In genomic region chr6:80832337-80832736, GRCh38 we compare ENCODE assay signal across 30 cellular contexts.
"Had no signal": no experiment of that assay in that cellular context is flagged by ENCODE, and none has a peak within 500 bp of the region (broad histone marks: within the 10 kb centered on the region; RNA-seq: fewer than 3 reads in every experiment).

No MANE protein-coding gene starts in this region.

- H3K27ac Mint-ChIP-seq: dendritic cell treated with granulocyte-macrophage colony-stimulating factor and Interleukin-4, amounts not matched to agents 40 ng/mL and 50 ng/mL, for 4 days; effector memory CD8-positive, alpha-beta T cell; endodermal cell had no signal

- H3K4me1 Mint-ChIP-seq: endodermal cell had no signal

- H3K36me3 ChIP-seq: colonic mucosa, esophagus muscularis mucosa, esophagus squamous epithelium, gastrocnemius medialis, gastroesophageal sphincter, heart left ventricle, heart right ventricle had no signal

- FAIRE-seq: colon, endometrium, endothelial cell of umbilical vein, frontal cortex had no signal

- DNase-seq: colonic mucosa; cortex of kidney; dermis blood vessel endothelial cell; dorsolateral prefrontal cortex; effector CD4-positive, alpha-beta T cell; effector CD8-positive, alpha-beta T cell; effector memory CD4-positive, alpha-beta T cell; effector memory CD8-positive, alpha-beta T cell; endodermal cell; erythroblast; esophagus squamous epithelium; foreskin fibroblast; foreskin keratinocyte; foreskin melanocyte; gastrocnemius medialis; glutamatergic neuron; head of caudate nucleus; heart left ventricle; heart right ventricle had no signal

- H3K27me3 Mint-ChIP-seq: dendritic cell treated with granulocyte-macrophage colony-stimulating factor and Interleukin-4, amounts not matched to agents 40 ng/mL and 50 ng/mL, for 4 days; effector memory CD8-positive, alpha-beta T cell had no signal

- H3K4me3 Mint-ChIP-seq: dendritic cell treated with granulocyte-macrophage colony-stimulating factor and Interleukin-4, amounts not matched to agents 40 ng/mL and 50 ng/mL, for 4 days; effector memory CD8-positive, alpha-beta T cell; endodermal cell had no signal

- H3K9me3 ChIP-seq: colonic mucosa, esophagus muscularis mucosa, esophagus squamous epithelium, gastrocnemius medialis, gastroesophageal sphincter had no signal

- ATAC-seq: effector memory CD8-positive, alpha-beta T cell; esophagus mucosa; foreskin keratinocyte; gastrocnemius medialis; gastroesophageal sphincter; heart left ventricle; heart right ventricle had no signal

- H3K4me3 ChIP-seq: colonic mucosa, coronary artery, dorsolateral prefrontal cortex, esophagus muscularis mucosa, esophagus squamous epithelium, gastrocnemius medialis, gastroesophageal sphincter, heart left ventricle, heart right ventricle, hepatocyte had no signal

- H3K79me2 ChIP-seq: hepatocyte had no signal

- H3K9me3 Mint-ChIP-seq: effector memory CD8-positive, alpha-beta T cell had no signal

- H3K27me3 ChIP-seq: colonic mucosa, dorsolateral prefrontal cortex, esophagus muscularis mucosa, esophagus squamous epithelium, foreskin keratinocyte, gastrocnemius medialis, gastroesophageal sphincter, heart left ventricle, heart right ventricle, hepatocyte had no signal

- H3K4me2 ChIP-seq: hepatocyte had no signal

- H2AFZ ChIP-seq: hepatocyte had no signal

- H3K4me1 ChIP-seq: colonic mucosa, esophagus muscularis mucosa, esophagus squamous epithelium, foreskin keratinocyte, gastrocnemius medialis, gastroesophageal sphincter, heart left ventricle, heart right ventricle had no signal

- H3K27ac ChIP-seq: colonic mucosa, coronary artery, dorsolateral prefrontal cortex, epithelial cell of prostate, esophagus muscularis mucosa, esophagus squamous epithelium, foreskin keratinocyte, gastrocnemius medialis, gastroesophageal sphincter, heart left ventricle, heart right ventricle, hepatocyte had no signal
